ENCODE assay signal across 2 cellular contexts in the genomic region with DNA sequence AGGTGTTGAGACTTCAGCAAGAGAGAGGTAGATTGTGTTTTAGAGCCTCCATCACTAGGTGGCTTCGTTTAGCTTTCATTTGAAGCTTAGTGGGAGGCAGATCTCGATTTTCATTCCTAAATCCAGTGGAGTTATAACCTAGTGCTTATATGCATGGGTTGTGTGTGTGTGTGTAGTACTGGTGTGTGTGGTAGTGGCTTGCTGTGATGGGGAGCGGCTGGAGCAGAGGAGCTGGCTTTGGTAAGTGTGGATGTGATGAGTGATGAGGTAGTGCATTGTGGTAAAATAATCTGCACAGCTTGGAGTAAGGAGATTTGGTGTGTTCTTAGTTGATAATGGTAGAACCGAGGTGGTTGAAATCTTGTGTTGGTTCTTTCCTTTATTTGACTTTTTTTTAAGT.
TF ChIP-seq lines count a peak whose summit lies in the region.

No MANE protein-coding gene starts in this region.

TF ChIP-seq in HEK293, 187 proteins besides CTCF, POLR2A, EP300 and RAD21:
- TF ChIP-seq ZNF654 (tag by site-specific recombination; IDR thresholded peaks at IDR 0.05; ENCODE audit: low read depth) = peak; percentile 37; the same call in 1 of the 2 replicates
- TF ChIP-seq KLF16 (tag by site-specific recombination; IDR thresholded peaks at IDR 0.05) = no peak

TF ChIP-seq in K562, 482 proteins besides CTCF, POLR2A, EP300 and RAD21:
- no peak for TF ChIP-seq FOXJ2 (tag; IDR thresholded peaks at IDR 0.05)
- 0 out of 2 replicates have a peak, but pooled peaks have one; percentile 33 for TF ChIP-seq HDGF (IDR thresholded peaks at IDR 0.05)
- peak; percentile 40 for TF ChIP-seq SUPT5H (IDR thresholded peaks at IDR 0.05)
- TF ChIP-seq MEIS2 (IDR thresholded peaks at IDR 0.05; ENCODE audit: partially characterized antibody) = peak; percentile 20
- TF ChIP-seq ZNF224 (CRISPR knock-in tag; IDR thresholded peaks at IDR 0.05) = no peak
- TF ChIP-seq, protein P1, sequence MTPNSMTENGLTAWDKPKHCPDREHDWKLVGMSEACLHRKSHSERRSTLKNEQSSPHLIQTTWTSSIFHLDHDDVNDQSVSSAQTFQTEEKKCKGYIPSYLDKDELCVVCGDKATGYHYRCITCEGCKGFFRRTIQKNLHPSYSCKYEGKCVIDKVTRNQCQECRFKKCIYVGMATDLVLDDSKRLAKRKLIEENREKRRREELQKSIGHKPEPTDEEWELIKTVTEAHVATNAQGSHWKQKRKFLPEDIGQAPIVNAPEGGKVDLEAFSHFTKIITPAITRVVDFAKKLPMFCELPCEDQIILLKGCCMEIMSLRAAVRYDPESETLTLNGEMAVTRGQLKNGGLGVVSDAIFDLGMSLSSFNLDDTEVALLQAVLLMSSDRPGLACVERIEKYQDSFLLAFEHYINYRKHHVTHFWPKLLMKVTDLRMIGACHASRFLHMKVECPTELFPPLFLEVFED (CRISPR knock-in tag; conservative IDR thresholded peaks at IDR 0.05) = 0 out of 2 replicates have a peak, but pooled peaks have one; percentile 34
